ENCODE assay signal across 22 cellular contexts in genomic region chr3:147934316-147935188, GRCh38.
A peak's percentile ranks its signal among the peaks of the same experiment; 100 is the strongest.
DNase-seq lines count a peak whose midpoint lies in the region.
"Had no signal": no experiment of that assay in that cellular context is flagged by ENCODE, and none has a peak within 500 bp of the region (broad histone marks: within the 10 kb centered on the region; RNA-seq: fewer than 3 reads in every experiment).

No MANE protein-coding gene starts in this region.

- no peaks in the 10 kb centered on the region for H3K36me3 ChIP-seq in HUES48 (ENCODE audit: control insufficient read depth, insufficient read depth, low read length)
- H3K36me3 ChIP-seq: thoracic aorta had no signal

- peak overlapping the region; percentile 3; the same call in 1 of the 2 replicates for H3K9ac ChIP-seq in HUES48 (ENCODE audit: low read depth, low read length)

- H3K4me3 ChIP-seq in HUES48 (ENCODE audit: low read depth, low read length): peak overlapping the region; percentile 38
- H3K4me3 ChIP-seq: thoracic aorta had no signal

- DNase-seq in EH (ENCODE audit: low read depth): peak; percentile 14
- DNase-seq in NCI-H748 treated with DMSO at 0.1 percent for 48 hours (lab: John Stamatoyannopoulos, UW): peak; percentile 73
- peak; percentile 80 for DNase-seq in iPS DF 19.7 (ENCODE audit: low read depth, low spot score)
- no peak for DNase-seq in GM19238 (ENCODE audit: insufficient read length, low spot score)
- DNase-seq in HT-29 (ENCODE audit: low spot score): no peak
- DNase-seq in HK-2 (ENCODE audit: unreplicated experiment): no peak
- DNase-seq in cerebellar nuclear complex (lab: John Stamatoyannopoulos, UW): no peak
- DNase-seq: activated CD4-positive, alpha-beta memory T cell treated with anti-CD3 and anti-CD28 coated beads for 36 hours; activated CD4-positive, CD25-positive, alpha-beta regulatory T cell; activated effector memory CD4-positive, alpha-beta T cell treated with anti-CD3 and anti-CD28 coated beads, Interleukin-2, amount 50 U/mL, for 16 hours; erythroblast; foreskin melanocyte; left cardiac atrium; NCI-H1694 treated with DMSO at 0.1 percent for 48 hours; NCI-H446 treated with DMSO at 0.1 percent for 48 hours; occipital lobe; small intestine; stimulated activated CD4-positive, alpha-beta T cell treated with anti-CD3 and anti-CD28 coated beads, Interleukin-4, amount 100 ng/mL, for 1 hour; stimulated activated naive CD4-positive, alpha-beta T cell treated with Interleukin-2 at 50 U/mL for 16 hours had no signal

- H3K27ac ChIP-seq in HUES48 (ENCODE audit: low read depth, low read length): peak overlapping the region; percentile 93
- H3K27ac ChIP-seq: C4-2B, thoracic aorta had no signal

- H3K9me3 ChIP-seq in HUES48 (ENCODE audit: control insufficient read depth, insufficient read depth, low read length): no peaks in the 10 kb centered on the region
- H3K9me3 ChIP-seq: thoracic aorta had no signal

- H3K27me3 ChIP-seq in HUES48 (ENCODE audit: control insufficient read depth, insufficient read depth, low read length): no peaks in the 10 kb centered on the region

- peaks cover 91% of the 10 kb centered on the region for H3K4me1 ChIP-seq in HUES48 (ENCODE audit: control insufficient read depth, insufficient read depth, low read length)

Comparison
In these comparisons a context has a peak if more than half of its experiments do, and no peak if none do; other contexts are left out.
1. DNase-seq: peak in EH (single experiment), NCI-H748 treated with DMSO at 0.1 percent for 48 hours (single experiment) and iPS DF 19.7 (single experiment); none in GM19238 (single experiment), HT-29 (single experiment), HK-2 (single experiment) and cerebellar nuclear complex (0 of 2).